Comparison of ENCODE assay signal across 9 cellular contexts in genomic region chr2:49643149-49643548, GRCh38.
"Had no signal": no experiment of that assay in that cellular context is flagged by ENCODE, and none has a peak within 500 bp of the region (broad histone marks: within the 10 kb centered on the region; RNA-seq: fewer than 3 reads in every experiment).

No MANE protein-coding gene starts in this region.

- H3K4me1 ChIP-seq: HAP-1 had no signal

- H3K4me2 ChIP-seq: GM23338 had no signal

- H3K27ac ChIP-seq: GM23248 had no signal

- H3K9ac ChIP-seq: GM23248 had no signal

- H3K9me3 ChIP-seq: HAP-1 had no signal

- H3K4me3 ChIP-seq: GM23248, GM23338, HAP-1 had no signal

- H2AFZ ChIP-seq: GM23248, GM23338 had no signal

- ATAC-seq: GM23338, HCT116 had no signal

- H3K36me3 ChIP-seq: HAP-1 had no signal

- DNase-seq: GM23248, GOT3, H7, H9, HCEC 1CT, HFFc6 had no signal
